In the genomic region with DNA sequence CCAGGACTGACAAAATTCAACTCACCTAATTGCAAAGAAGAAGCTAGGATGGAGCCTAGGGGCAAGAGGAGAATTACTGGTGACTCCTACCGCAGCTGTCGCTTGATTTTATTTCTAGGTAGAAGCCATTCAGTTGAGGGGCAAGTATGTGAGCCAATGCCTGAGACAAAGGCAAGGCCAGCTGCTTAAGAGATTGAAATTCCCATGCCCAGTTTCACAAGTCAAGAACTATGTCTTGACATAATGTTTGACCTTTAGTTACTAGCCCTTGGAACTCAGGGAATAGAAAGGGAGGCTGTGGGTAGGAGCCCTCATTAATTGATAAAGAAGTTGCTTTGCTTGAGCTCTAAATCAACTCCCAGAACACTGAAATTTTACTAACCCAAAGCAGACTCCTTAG, we compare ENCODE assay signal across 29 cellular contexts.
"Had no signal": no experiment of that assay in that cellular context is flagged by ENCODE, and none has a peak within 500 bp of the region (broad histone marks: within the 10 kb centered on the region; RNA-seq: fewer than 3 reads in every experiment).

No MANE protein-coding gene starts in this region.

- H3K27me3 ChIP-seq: colonic mucosa, dorsolateral prefrontal cortex, esophagus muscularis mucosa, esophagus squamous epithelium, foreskin keratinocyte, gastrocnemius medialis, gastroesophageal sphincter, heart left ventricle, heart right ventricle had no signal

- H3K27me3 Mint-ChIP-seq: dendritic cell treated with granulocyte-macrophage colony-stimulating factor and Interleukin-4, amounts not matched to agents 40 ng/mL and 50 ng/mL, for 4 days had no signal

- H3K9me3 ChIP-seq: colonic mucosa, esophagus muscularis mucosa, esophagus squamous epithelium, gastrocnemius medialis, gastroesophageal sphincter, heart right ventricle had no signal

- FAIRE-seq: colon, endometrium, endothelial cell of umbilical vein, frontal cortex had no signal

- H3K4me1 ChIP-seq: colonic mucosa, esophagus muscularis mucosa, esophagus squamous epithelium, foreskin keratinocyte, gastrocnemius medialis, gastroesophageal sphincter, heart left ventricle, heart right ventricle had no signal

- H3K9me3 Mint-ChIP-seq: effector memory CD8-positive, alpha-beta T cell; endodermal cell had no signal

- H3K27ac Mint-ChIP-seq: dendritic cell treated with granulocyte-macrophage colony-stimulating factor and Interleukin-4, amounts not matched to agents 40 ng/mL and 50 ng/mL, for 4 days; effector memory CD8-positive, alpha-beta T cell; endodermal cell had no signal

- ATAC-seq: effector memory CD8-positive, alpha-beta T cell; esophagus mucosa; foreskin keratinocyte; gastrocnemius medialis; gastroesophageal sphincter; heart left ventricle; heart right ventricle had no signal

- H3K27ac ChIP-seq: colonic mucosa, coronary artery, dorsolateral prefrontal cortex, epithelial cell of prostate, esophagus muscularis mucosa, esophagus squamous epithelium, foreskin keratinocyte, gastrocnemius medialis, gastroesophageal sphincter, heart left ventricle, heart right ventricle had no signal

- H3K4me3 ChIP-seq: colonic mucosa, coronary artery, dorsolateral prefrontal cortex, esophagus muscularis mucosa, esophagus squamous epithelium, gastrocnemius medialis, gastroesophageal sphincter, heart left ventricle, heart right ventricle had no signal

- H3K36me3 ChIP-seq: colonic mucosa, esophagus muscularis mucosa, esophagus squamous epithelium, gastrocnemius medialis, gastroesophageal sphincter, heart left ventricle, heart right ventricle had no signal

- DNase-seq: colonic mucosa; cortex of kidney; dermis blood vessel endothelial cell; dorsolateral prefrontal cortex; effector CD4-positive, alpha-beta T cell; effector CD8-positive, alpha-beta T cell; effector memory CD4-positive, alpha-beta T cell; effector memory CD8-positive, alpha-beta T cell; endodermal cell; erythroblast; esophagus squamous epithelium; foreskin fibroblast; foreskin keratinocyte; foreskin melanocyte; gastrocnemius medialis; glutamatergic neuron; head of caudate nucleus; heart left ventricle; heart right ventricle had no signal

- H3K4me3 Mint-ChIP-seq: dendritic cell treated with granulocyte-macrophage colony-stimulating factor and Interleukin-4, amounts not matched to agents 40 ng/mL and 50 ng/mL, for 4 days; effector memory CD8-positive, alpha-beta T cell; endodermal cell had no signal
